11 cellular contexts compared by ENCODE assay signal in the genomic region with DNA sequence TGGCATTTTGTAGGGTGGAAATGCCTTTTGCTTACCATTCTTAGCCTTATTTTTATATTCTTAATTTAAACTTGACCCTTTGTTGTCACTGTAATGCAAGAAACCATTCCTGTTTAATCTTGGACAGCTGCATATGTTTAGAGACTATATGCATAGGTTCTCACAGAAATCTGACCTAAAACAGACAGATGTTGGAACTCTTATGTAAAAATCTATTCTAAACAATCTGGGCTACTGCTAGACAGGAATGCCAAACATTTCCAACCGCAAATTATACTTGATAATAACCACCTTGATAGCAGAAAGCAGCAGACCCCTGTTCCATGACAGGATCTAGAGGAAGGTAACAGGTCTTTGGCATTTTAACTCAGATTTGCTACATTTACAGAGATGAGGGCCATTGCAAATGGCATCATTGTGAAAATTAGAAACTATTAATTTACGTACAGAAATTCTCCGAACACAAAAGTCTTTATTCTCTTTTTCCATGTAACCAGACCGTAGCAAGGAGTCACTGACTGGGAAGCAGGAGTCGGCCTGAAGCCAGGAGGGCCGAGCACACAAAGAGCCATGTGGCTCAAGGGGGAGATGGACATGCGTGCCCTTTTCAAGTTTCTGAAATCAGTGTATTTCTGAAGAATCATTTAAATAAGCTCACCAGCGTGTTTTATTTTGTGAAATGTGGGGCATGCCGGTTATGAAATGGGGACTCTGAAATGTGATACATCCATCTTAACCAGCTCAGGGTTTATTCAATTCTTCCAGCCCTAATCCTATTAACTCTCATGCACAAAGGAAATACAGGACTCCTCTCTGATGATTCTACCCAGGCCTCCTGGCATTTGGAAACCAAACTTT.
DNase-seq lines count a peak whose midpoint lies in the region; ATAC-seq, FAIRE-seq and TF ChIP-seq lines count a peak whose summit lies in the region.
"Had no signal": no experiment of that assay in that cellular context is flagged by ENCODE, and none has a peak within 500 bp of the region (broad histone marks: within the 10 kb centered on the region; RNA-seq: fewer than 3 reads in every experiment).

No MANE protein-coding gene starts in this region.

- TF ChIP-seq CTCF in kidney (IDR thresholded peaks at IDR 0.05; ENCODE audit: borderline replicate concordance, extremely low read depth, insufficient read depth) = no peak

- no peaks in the 10 kb centered on the region for H3K9me3 ChIP-seq in kidney (ENCODE audit: control insufficient read depth in 1 of 2, low read length in 2 of 2)
- H3K9me3 ChIP-seq in stomach smooth muscle (ENCODE audit: control insufficient read depth in 2 of 2, low read length in 2 of 2) = no peaks in the 10 kb centered on the region
- H3K9me3 ChIP-seq: adrenal gland had no signal

- intact Hi-C loops in kidney (cut with DNase I) = no loop called here

- H3K27me3 ChIP-seq in stomach smooth muscle (ENCODE audit: control insufficient read depth in 1 of 2, insufficient read depth in 2 of 2, low read length in 2 of 2) = no peaks in the 10 kb centered on the region
- H3K27me3 ChIP-seq: adrenal gland had no signal

- DNase-seq in M059J (ENCODE audit: low read depth) (peak; percentile 81), astrocyte of the hippocampus (ENCODE audit: low read depth, low spot score) (peak; percentile 83), kidney (no peak), NCI-H345 (lab: John Stamatoyannopoulos, UW) (no peak)
- no peak for DNase-seq in stimulated activated naive CD4-positive, alpha-beta T cell treated with Interleukin-2 at 50 U/mL for 16 hours (lab: John Stamatoyannopoulos, UW)
- DNase-seq: adrenal gland, naive B cell had no signal

- H3K36me3 ChIP-seq in kidney (ENCODE audit: control insufficient read depth in 1 of 2, insufficient read depth in 2 of 2, low read length in 2 of 2) (no peaks in the 10 kb centered on the region), stomach smooth muscle (ENCODE audit: control insufficient read depth in 2 of 2, insufficient read depth in 2 of 2, low read length in 2 of 2) (no peaks in the 10 kb centered on the region)
- H3K36me3 ChIP-seq: adrenal gland had no signal

- H3K4me1 ChIP-seq in kidney (ENCODE audit: control insufficient read depth in 1 of 2, insufficient read depth in 1 of 2, low read depth in 1 of 2, low read length in 2 of 2) (peaks cover 28 to 30% of the 10 kb centered on the region in 2 donors), stomach smooth muscle (ENCODE audit: control insufficient read depth, insufficient read depth, low read length) (peaks cover 40% of the 10 kb centered on the region)

- FAIRE-seq in kidney (lab: Jason Lieb, UNC) = no peak

- peak overlapping the region; percentile 14 to 48 for H3K9ac ChIP-seq in kidney (ENCODE audit: low read length in 2 of 2)
- peak overlapping the region; percentile 55 to 64 for H3K9ac ChIP-seq in stomach smooth muscle (ENCODE audit: low read length in 2 of 2)

- H3K4me3 ChIP-seq in kidney (ENCODE audit: low read length in 2 of 2) (no peak overlapping the region), stomach smooth muscle (ENCODE audit: low read length in 2 of 2) (peak overlapping the region; percentile 15 to 55)
- H3K4me3 ChIP-seq: adrenal gland had no signal

- H3K27ac ChIP-seq in kidney (ENCODE audit: low read depth in 2 of 2, low read length in 2 of 2) (peak overlapping the region; percentile 36 to 41), stomach smooth muscle (ENCODE audit: low read length) (peak overlapping the region; percentile 65)
- H3K27ac ChIP-seq: RWPE1 had no signal

- ATAC-seq in GM18909 (IDR thresholded peaks at IDR 0.05; ENCODE audit: poor library complexity, unreplicated experiment) (no peak), HG03442 (IDR thresholded peaks at IDR 0.05; ENCODE audit: unreplicated experiment) (no peak)

Comparison
In these comparisons a context has a peak if more than half of its experiments do, and no peak if none do; other contexts are left out.
1. DNase-seq: peak in M059J (single experiment) and astrocyte of the hippocampus (single experiment); none in kidney (single experiment), NCI-H345 (single experiment) and stimulated activated naive CD4-positive, alpha-beta T cell treated with Interleukin-2 at 50 U/mL for 16 hours (single experiment).
2. H3K4me3 ChIP-seq: peak in stomach smooth muscle (2 of 2); none in kidney (0 of 2).